9 cellular contexts compared by ENCODE assay signal in the genomic region with DNA sequence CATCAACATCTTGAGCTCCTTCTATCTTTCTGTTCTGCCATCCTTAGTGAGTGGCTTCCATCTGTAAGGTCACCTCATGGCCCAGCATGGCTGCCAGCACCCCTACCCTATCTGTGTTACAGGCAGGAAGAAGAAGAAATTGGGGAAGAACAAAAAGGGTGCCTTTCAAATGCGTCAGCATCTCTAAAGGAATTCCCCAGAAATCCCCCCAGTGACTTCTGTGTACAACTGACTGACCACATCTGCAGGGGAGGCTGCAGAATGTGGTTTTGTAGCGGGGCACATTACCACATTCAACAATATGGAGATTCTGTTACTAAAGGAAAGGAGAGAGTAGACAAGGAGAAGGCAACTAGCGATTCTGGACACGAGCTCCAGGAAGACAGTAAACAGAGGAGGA. TPM values are rescaled to one million over a fixed set of nuclear protein-coding genes. Genes with fewer than 3 reads are reported as not detected.
DNase-seq lines count a peak whose midpoint lies in the region; ATAC-seq lines count a peak whose summit lies in the region.
"Had no signal": no experiment of that assay in that cellular context is flagged by ENCODE, and none has a peak within 500 bp of the region (broad histone marks: within the 10 kb centered on the region; RNA-seq: fewer than 3 reads in every experiment).

No MANE protein-coding gene starts in this region.

- H3K4me1 Mint-ChIP-seq in activated CD8-positive, alpha-beta memory T cell treated with anti-CD3 and anti-CD28 coated beads, Interleukin-2, amount 10 ng/mL, durations not matched to agents 7 days and 5 days: peaks cover 70% of the 10 kb centered on the region
- peaks cover 34% of the 10 kb centered on the region for H3K4me1 Mint-ChIP-seq in activated T-cell treated with anti-CD3 and anti-CD28 coated beads, Interleukin-2, amount 50 U/mL, for 4 hours (ENCODE audit: low read depth)

- H3K4me3 Mint-ChIP-seq in activated CD8-positive, alpha-beta memory T cell treated with anti-CD3 and anti-CD28 coated beads, Interleukin-2, amount 10 ng/mL, durations not matched to agents 7 days and 5 days: peak overlapping the region; percentile 8
- no peak overlapping the region for H3K4me3 Mint-ChIP-seq in activated T-cell treated with anti-CD3 and anti-CD28 coated beads, Interleukin-2, amount 50 U/mL, for 4 hours

- peak; percentile 27 for ATAC-seq in activated CD8-positive, alpha-beta memory T cell treated with anti-CD3 and anti-CD28 coated beads, Interleukin-2, amount 10 ng/mL, durations not matched to agents 7 days and 5 days
- ATAC-seq in HG03064 (IDR thresholded peaks at IDR 0.05; ENCODE audit: low read depth, unreplicated experiment) (peak; percentile 37), HG03280 (IDR thresholded peaks at IDR 0.05; ENCODE audit: unreplicated experiment) (no peak)
- ATAC-seq in activated T-cell treated with anti-CD3 and anti-CD28 coated beads, Interleukin-2, amount 50 U/mL, for 4 hours: peak; percentile 47 to 52
- ATAC-seq: Panc1 had no signal

- peak overlapping the region; percentile 71 for H3K27ac Mint-ChIP-seq in activated CD8-positive, alpha-beta memory T cell treated with anti-CD3 and anti-CD28 coated beads, Interleukin-2, amount 10 ng/mL, durations not matched to agents 7 days and 5 days

- CTCF ChIA-PET in activated CD8-positive, alpha-beta memory T cell treated with anti-CD3 and anti-CD28 coated beads, Interleukin-2, amount 10 ng/mL, durations not matched to agents 7 days and 5 days (lab: Charles Lee): interaction anchor here (0.8 to 6.1 kb wide), 10 partner anchors 11 to 253 kb away, joined by 3 to 38 read pairs (median 4); a partner anchor contains a TSS

- DNase-seq in activated CD8-positive, alpha-beta memory T cell treated with anti-CD3 and anti-CD28 coated beads, Interleukin-2, amount 10 ng/mL, durations not matched to agents 7 days and 5 days: peak; percentile 69
- DNase-seq in activated CD8-positive, alpha-beta memory T cell treated with anti-CD3 and anti-CD28 coated beads, Interleukin-2, amount 50 U/mL, for 48 hours: no peak
- DNase-seq in activated T-cell treated with anti-CD3 and anti-CD28 coated beads, Interleukin-2, amount 50 U/mL, for 4 hours: no peak
- DNase-seq in stimulated activated CD8-positive, alpha-beta memory T cell treated with anti-CD3 and anti-CD28 coated beads, Interleukin-4, amount 100 ng/mL, for 48 hours: peak; percentile 47
- DNase-seq in dedifferentiated amniotic fluid mesenchymal stem cell (ENCODE audit: extremely low spot score) (no peak), hypothalamus (lab: John Stamatoyannopoulos, UW) (no peak)

- H3K9me3 Mint-ChIP-seq in activated CD8-positive, alpha-beta memory T cell treated with anti-CD3 and anti-CD28 coated beads, Interleukin-2, amount 10 ng/mL, durations not matched to agents 7 days and 5 days (ENCODE audit: low read depth): no peaks in the 10 kb centered on the region
- H3K9me3 Mint-ChIP-seq in activated T-cell treated with anti-CD3 and anti-CD28 coated beads, Interleukin-2, amount 50 U/mL, for 4 hours: no peaks in the 10 kb centered on the region

- H3K27me3 Mint-ChIP-seq in activated CD8-positive, alpha-beta memory T cell treated with anti-CD3 and anti-CD28 coated beads, Interleukin-2, amount 10 ng/mL, durations not matched to agents 7 days and 5 days: no peaks in the 10 kb centered on the region
- no peaks in the 10 kb centered on the region for H3K27me3 Mint-ChIP-seq in activated T-cell treated with anti-CD3 and anti-CD28 coated beads, Interleukin-2, amount 50 U/mL, for 4 hours (ENCODE audit: low read depth)

- H3K36me3 Mint-ChIP-seq in activated CD8-positive, alpha-beta memory T cell treated with anti-CD3 and anti-CD28 coated beads, Interleukin-2, amount 10 ng/mL, durations not matched to agents 7 days and 5 days: peaks cover 3% of the 10 kb centered on the region
- no peaks in the 10 kb centered on the region for H3K36me3 Mint-ChIP-seq in activated T-cell treated with anti-CD3 and anti-CD28 coated beads, Interleukin-2, amount 50 U/mL, for 4 hours (ENCODE audit: insufficient read depth)

RNA-seq across cellular contexts. Expression of a gene that starts 40.1 kb away (rescaled TPM):
- 10 to 100 TPM; 20.2 to 35.4 TPM for total RNA-seq in activated CD8-positive, alpha-beta memory T cell treated with anti-CD3 and anti-CD28 coated beads, Interleukin-2, amount 10 ng/mL, durations not matched to agents 7 days and 5 days
- 10 to 100 TPM; 21.0 to 23.6 (median 23.4) TPM for total RNA-seq in activated T-cell treated with anti-CD3 and anti-CD28 coated beads, Interleukin-2, amount 50 U/mL, for 4 hours

RNA-seq across cellular contexts. Expression of a gene that starts 40.5 kb away (rescaled TPM):
- 100 to 1,000 TPM; 101 to 154 TPM for total RNA-seq in activated CD8-positive, alpha-beta memory T cell treated with anti-CD3 and anti-CD28 coated beads, Interleukin-2, amount 10 ng/mL, durations not matched to agents 7 days and 5 days
- total RNA-seq in activated T-cell treated with anti-CD3 and anti-CD28 coated beads, Interleukin-2, amount 50 U/mL, for 4 hours: 100 to 1,000 TPM; 220 to 246 (median 233) TPM

Comparison
In these comparisons a context has a peak if more than half of its experiments do, and no peak if none do; other contexts are left out.
1. DNase-seq: peak in activated CD8-positive, alpha-beta memory T cell treated with anti-CD3 and anti-CD28 coated beads, Interleukin-2, amount 10 ng/mL, durations not matched to agents 7 days and 5 days (single experiment) and stimulated activated CD8-positive, alpha-beta memory T cell treated with anti-CD3 and anti-CD28 coated beads, Interleukin-4, amount 100 ng/mL, for 48 hours (single experiment); none in activated CD8-positive, alpha-beta memory T cell treated with anti-CD3 and anti-CD28 coated beads, Interleukin-2, amount 50 U/mL, for 48 hours (single experiment), activated T-cell treated with anti-CD3 and anti-CD28 coated beads, Interleukin-2, amount 50 U/mL, for 4 hours (single experiment), dedifferentiated amniotic fluid mesenchymal stem cell (single experiment) and hypothalamus (0 of 51).